1 cellular context compared by ENCODE assay signal in the genomic region with DNA sequence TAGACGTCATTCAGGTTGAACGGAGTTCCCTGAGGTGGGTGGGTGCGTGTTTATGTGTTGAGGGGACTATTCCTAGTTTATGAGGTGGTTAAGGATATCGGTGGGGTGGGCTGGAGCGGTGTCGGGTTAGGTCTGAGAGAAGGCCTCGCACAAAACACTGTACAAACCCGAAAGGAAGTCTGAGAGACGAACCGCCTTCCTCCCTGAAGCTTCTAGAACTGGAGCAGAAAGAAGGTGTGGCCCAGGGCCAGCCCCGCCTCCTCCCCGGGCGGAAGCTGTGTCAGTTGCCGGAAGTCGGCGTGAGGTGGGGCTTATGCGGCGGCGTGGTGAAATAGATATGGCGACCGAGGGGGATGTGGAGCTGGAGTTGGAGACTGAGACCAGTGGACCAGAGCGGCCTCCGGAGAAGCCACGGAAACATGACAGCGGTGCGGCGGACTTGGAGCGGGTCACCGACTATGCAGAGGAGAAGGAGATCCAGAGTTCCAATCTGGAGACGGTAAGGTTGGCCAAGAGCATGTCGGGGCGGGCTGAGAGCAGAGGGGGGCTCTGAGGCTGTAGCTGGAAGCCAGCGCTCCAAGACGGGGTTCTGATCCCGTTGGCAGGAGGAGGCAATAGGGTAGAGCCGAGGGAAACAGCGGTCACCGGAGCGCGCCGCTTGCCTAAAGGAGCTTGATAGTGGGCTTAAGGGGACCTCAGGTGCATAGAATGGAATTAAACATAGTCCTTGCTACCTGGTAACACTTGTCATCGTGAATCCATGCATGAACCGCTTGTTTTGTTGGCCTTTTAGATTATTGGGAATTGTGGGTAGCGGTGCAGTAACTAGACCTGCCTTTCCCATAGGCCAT.
TF ChIP-seq lines count a peak whose summit lies in the region.

A gene with protein sequence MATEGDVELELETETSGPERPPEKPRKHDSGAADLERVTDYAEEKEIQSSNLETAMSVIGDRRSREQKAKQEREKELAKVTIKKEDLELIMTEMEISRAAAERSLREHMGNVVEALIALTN (plus strand): TSS at position 314 of the 851 bp plus-strand sequence. CDS start 24 bp downstream, at position 338.

TF ChIP-seq in K562, 482 proteins besides CTCF, POLR2A, EP300 and RAD21 (continued from another document and continues in another):
- TF ChIP-seq HMGXB4 (CRISPR knock-in tag; IDR thresholded peaks at IDR 0.05) (no peak), MYBL2 (IDR thresholded peaks at IDR 0.05; ENCODE audit: low read depth) (no peak), MYBL2 (CRISPR knock-in tag; IDR thresholded peaks at IDR 0.05; ENCODE audit: borderline replicate concordance) (no peak), ZNF316 (IDR thresholded peaks at IDR 0.05) (no peak), JUNB (CRISPR knock-in tag; conservative IDR thresholded peaks at IDR 0.05) (0 out of 2 replicates have a peak, but pooled peaks have one; percentile 24), CREB1 (IDR thresholded peaks at IDR 0.05) (peak; percentile 61; the same call in 1 of the 2 replicates), CREB1 (CRISPR knock-in tag; IDR thresholded peaks at IDR 0.05) (peak; percentile 52; the same call in 1 of the 2 replicates), ZNF277 (CRISPR knock-in tag; IDR thresholded peaks at IDR 0.05; ENCODE audit: borderline replicate concordance) (no peak), CC2D1A (IDR thresholded peaks at IDR 0.05) (0 out of 2 replicates have a peak, but pooled peaks have one; percentile 48), PML (IDR thresholded peaks at IDR 0.05; ENCODE audit: low read length) (peak; percentile 61), PHF8 (IDR thresholded peaks at IDR 0.05; ENCODE audit: borderline replicate concordance, low read length) (peak; percentile 84; the same call in 1 of the 2 replicates), ERF (CRISPR knock-in tag; IDR thresholded peaks at IDR 0.05) (no peak), PREB (CRISPR knock-in tag; IDR thresholded peaks at IDR 0.05) (no peak), TAF9B (IDR thresholded peaks at IDR 0.05; ENCODE audit: partially characterized antibody) (peak; percentile 87), GATAD2B (IDR thresholded peaks at IDR 0.05; ENCODE audit: borderline replicate concordance) (no peak), ZNF77 (CRISPR knock-in tag; IDR thresholded peaks at IDR 0.05) (no peak), NR2C1 (IDR thresholded peaks at IDR 0.05) (no peak), NR2C1 (tag; IDR thresholded peaks at IDR 0.05) (0 out of 2 replicates have a peak, but pooled peaks have one; percentile 12), ETS1 (conservative IDR thresholded peaks at IDR 0.05; ENCODE audit: control insufficient read depth, low read depth, low read length) (peak; percentile 74), YBX1 (IDR thresholded peaks at IDR 0.05) (no peak), SPI1 (IDR thresholded peaks at IDR 0.05; ENCODE audit: borderline replicate concordance, low read depth, low read length) (peak; percentile 56; the same call in 1 of the 2 replicates), RFX5 (IDR thresholded peaks at IDR 0.05; ENCODE audit: low read depth, low read length) (no peak), L3MBTL2 (IDR thresholded peaks at IDR 0.05) (0 out of 2 replicates have a peak, but pooled peaks have one; percentile 33), ELF2 (CRISPR knock-in tag; IDR thresholded peaks at IDR 0.05) (peak; percentile 30; the same call in 1 of the 2 replicates), MTA3 (IDR thresholded peaks at IDR 0.05; ENCODE audit: borderline replicate concordance) (peak; percentile 23; the same call in 1 of the 2 replicates), RHOXF2B (CRISPR knock-in tag; conservative IDR thresholded peaks at IDR 0.05) (0 out of 2 replicates have a peak, but pooled peaks have one; percentile 48), SIN3B (IDR thresholded peaks at IDR 0.05; ENCODE audit: low read depth) (peak; percentile 75; the same call in 1 of the 2 replicates), ELF4 (CRISPR knock-in tag; IDR thresholded peaks at IDR 0.05) (peak; percentile 37; the same call in 1 of the 2 replicates), NEUROD1 (IDR thresholded peaks at IDR 0.05; ENCODE audit: borderline replicate concordance, low read depth, low read length, partially characterized antibody) (peak; percentile 10), TAF7 (tag; IDR thresholded peaks at IDR 0.05) (peak; percentile 84), GMEB1 (CRISPR knock-in tag; IDR thresholded peaks at IDR 0.05) (peak; percentile 11; the same call in 1 of the 2 replicates), SP1 (CRISPR knock-in tag; IDR thresholded peaks at IDR 0.05) (peak; percentile 48; the same call in 1 of the 2 replicates), DPF2 (IDR thresholded peaks at IDR 0.05) (peak; percentile 16; the same call in 1 of the 2 replicates), TARDBP (IDR thresholded peaks at IDR 0.05) (no peak), ETV1 (tag; conservative IDR thresholded peaks at IDR 0.05; ENCODE audit: low read depth) (peak; percentile 57), SRF (CRISPR knock-in tag; IDR thresholded peaks at IDR 0.05) (peak; percentile 10 to 87; a peak in 2 of 4 replicates)
- TF ChIP-seq, protein P1, sequence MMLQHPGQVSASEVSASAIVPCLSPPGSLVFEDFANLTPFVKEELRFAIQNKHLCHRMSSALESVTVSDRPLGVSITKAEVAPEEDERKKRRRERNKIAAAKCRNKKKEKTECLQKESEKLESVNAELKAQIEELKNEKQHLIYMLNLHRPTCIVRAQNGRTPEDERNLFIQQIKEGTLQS (IDR thresholded peaks at IDR 0.05), result no peak
- TF ChIP-seq, protein P1 (CRISPR knock-in tag; conservative IDR thresholded peaks at IDR 0.05), result no peak
- TF ChIP-seq, protein P2, sequence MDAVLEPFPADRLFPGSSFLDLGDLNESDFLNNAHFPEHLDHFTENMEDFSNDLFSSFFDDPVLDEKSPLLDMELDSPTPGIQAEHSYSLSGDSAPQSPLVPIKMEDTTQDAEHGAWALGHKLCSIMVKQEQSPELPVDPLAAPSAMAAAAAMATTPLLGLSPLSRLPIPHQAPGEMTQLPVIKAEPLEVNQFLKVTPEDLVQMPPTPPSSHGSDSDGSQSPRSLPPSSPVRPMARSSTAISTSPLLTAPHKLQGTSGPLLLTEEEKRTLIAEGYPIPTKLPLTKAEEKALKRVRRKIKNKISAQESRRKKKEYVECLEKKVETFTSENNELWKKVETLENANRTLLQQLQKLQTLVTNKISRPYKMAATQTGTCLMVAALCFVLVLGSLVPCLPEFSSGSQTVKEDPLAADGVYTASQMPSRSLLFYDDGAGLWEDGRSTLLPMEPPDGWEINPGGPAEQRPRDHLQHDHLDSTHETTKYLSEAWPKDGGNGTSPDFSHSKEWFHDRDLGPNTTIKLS (IDR thresholded peaks at IDR 0.05; ENCODE audit: borderline replicate concordance, low read depth), result peak; percentile 52; the same call in 1 of the 2 replicates
- TF ChIP-seq, protein P3, sequence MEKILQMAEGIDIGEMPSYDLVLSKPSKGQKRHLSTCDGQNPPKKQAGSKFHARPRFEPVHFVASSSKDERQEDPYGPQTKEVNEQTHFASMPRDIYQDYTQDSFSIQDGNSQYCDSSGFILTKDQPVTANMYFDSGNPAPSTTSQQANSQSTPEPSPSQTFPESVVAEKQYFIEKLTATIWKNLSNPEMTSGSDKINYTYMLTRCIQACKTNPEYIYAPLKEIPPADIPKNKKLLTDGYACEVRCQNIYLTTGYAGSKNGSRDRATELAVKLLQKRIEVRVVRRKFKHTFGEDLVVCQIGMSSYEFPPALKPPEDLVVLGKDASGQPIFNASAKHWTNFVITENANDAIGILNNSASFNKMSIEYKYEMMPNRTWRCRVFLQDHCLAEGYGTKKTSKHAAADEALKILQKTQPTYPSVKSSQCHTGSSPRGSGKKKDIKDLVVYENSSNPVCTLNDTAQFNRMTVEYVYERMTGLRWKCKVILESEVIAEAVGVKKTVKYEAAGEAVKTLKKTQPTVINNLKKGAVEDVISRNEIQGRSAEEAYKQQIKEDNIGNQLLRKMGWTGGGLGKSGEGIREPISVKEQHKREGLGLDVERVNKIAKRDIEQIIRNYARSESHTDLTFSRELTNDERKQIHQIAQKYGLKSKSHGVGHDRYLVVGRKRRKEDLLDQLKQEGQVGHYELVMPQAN (IDR thresholded peaks at IDR 0.05; ENCODE audit: borderline replicate concordance), result peak; percentile 97
